Comparison of ENCODE assay signal across 8 cellular contexts in the genomic region with DNA sequence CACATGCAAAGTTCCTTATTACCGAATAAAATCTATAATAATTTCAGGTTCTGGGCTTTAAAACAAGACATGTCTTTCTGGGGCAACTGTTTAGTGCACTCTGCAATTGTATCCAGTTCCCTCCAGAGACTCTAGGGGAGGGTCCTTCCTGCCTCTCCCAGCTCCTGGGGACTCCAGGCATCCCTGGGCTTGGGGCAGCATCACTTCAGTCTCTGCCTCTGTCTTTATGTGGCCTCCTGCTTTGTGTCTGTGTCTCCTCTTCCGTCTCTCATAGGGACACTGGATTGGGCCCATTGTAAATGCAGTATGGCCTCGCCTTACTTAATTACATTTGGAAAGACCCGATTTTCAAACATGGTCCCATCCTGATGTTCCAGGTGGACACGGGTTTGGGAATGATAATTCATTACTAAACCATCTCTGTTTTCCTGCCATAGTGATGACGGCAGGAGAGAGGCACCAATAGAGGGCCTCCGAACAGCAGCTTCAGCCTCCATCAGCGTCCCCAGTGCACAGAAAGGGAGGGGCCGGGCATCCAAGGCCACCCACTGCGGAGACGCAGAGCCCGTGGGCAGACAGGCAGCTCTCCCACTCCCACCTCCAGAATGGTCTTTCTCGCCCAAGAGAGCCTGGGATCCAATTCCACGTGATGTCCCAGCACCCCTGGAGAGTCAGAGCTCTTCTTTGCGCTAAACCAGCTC. TPM values are rescaled to one million over a fixed set of nuclear protein-coding genes. Genes with fewer than 3 reads are reported as not detected.
DNase-seq lines count a peak whose midpoint lies in the region; ATAC-seq and TF ChIP-seq lines count a peak whose summit lies in the region.
"Had no signal": no experiment of that assay in that cellular context is flagged by ENCODE, and none has a peak within 500 bp of the region (broad histone marks: within the 10 kb centered on the region; RNA-seq: fewer than 3 reads in every experiment).

No MANE protein-coding gene starts in this region.

- no peak overlapping the region for H3K4me3 ChIP-seq in coronary artery
- H3K4me3 ChIP-seq in spleen, result peak overlapping the region in 1 of 8 donors; percentile 1
- H3K4me3 ChIP-seq: ovary had no signal

- H3K4ac ChIP-seq in H9 (ENCODE audit: low read depth, low read length), result no peak overlapping the region

- no peak overlapping the region for H3K4me2 ChIP-seq in H9 (ENCODE audit: insufficient read depth, insufficient read length, low read length)

- no peaks in the 10 kb centered on the region; the same call in 1 of the 2 replicates for H3K27me3 ChIP-seq in H9 (ENCODE audit: insufficient read depth, low read length)
- H3K27me3 ChIP-seq in spleen (replicated peaks in 1 of 7), result no peaks in the 10 kb centered on the region
- H3K27me3 ChIP-seq: ovary had no signal

- H2AK5ac ChIP-seq in H9 (ENCODE audit: insufficient read length, low read length), result no peak overlapping the region

- H3K18ac ChIP-seq in H9 (ENCODE audit: insufficient read length, low read depth, low read length), result no peak overlapping the region

- no peaks in the 10 kb centered on the region for H3K36me3 Mint-ChIP-seq in H9 (ENCODE audit: insufficient read depth in 1 of 3, low read depth in 3 of 3)
- H3K36me3 Mint-ChIP-seq in T-helper 17 cell (ENCODE audit: low read depth), result peaks cover 5% of the 10 kb centered on the region

- H3K27ac Mint-ChIP-seq in H9, result no peak overlapping the region
- H3K27ac Mint-ChIP-seq in T-helper 17 cell, result no peak overlapping the region

- no peak overlapping the region for H3T11ph ChIP-seq in H9 (ENCODE audit: low read length)

- H3K27ac ChIP-seq in H9 (ENCODE audit: insufficient read length, low read depth, low read length), result no peak overlapping the region
- no peak overlapping the region for H3K27ac ChIP-seq in coronary artery
- H3K27ac ChIP-seq in spleen, result peak overlapping the region in 7 of 8 donors; percentile 31 to 90 (median 71)
- H3K27ac ChIP-seq: ovary had no signal

- H3K23me2 ChIP-seq in H9 (ENCODE audit: insufficient read length, low read depth, low read length, poor library complexity, severe bottlenecking), result no peaks in the 10 kb centered on the region

- H2AFZ ChIP-seq in H9 (ENCODE audit: low read length), result no peak overlapping the region

- no peaks in the 10 kb centered on the region for H3K79me2 ChIP-seq in H9 (ENCODE audit: insufficient read depth, low read length)

- peak; percentile 22 for DNase-seq in H9
- no peak for DNase-seq in T-helper 17 cell
- peak; percentile 40 for DNase-seq in coronary artery (ENCODE audit: low spot score)
- DNase-seq in spleen, result peak; percentile 25
- DNase-seq in NCI-H774 (lab: John Stamatoyannopoulos, UW), result no peak
- DNase-seq in NCI-H2029 (lab: John Stamatoyannopoulos, UW), result no peak

- H3K4me1 ChIP-seq in H9 (ENCODE audit: insufficient read depth, low read length), result no peaks in the 10 kb centered on the region
- peaks cover 20 to 64% (median 63%) of the 10 kb centered on the region in 6 donors for H3K4me1 ChIP-seq in spleen

- H4K5ac ChIP-seq in H9 (ENCODE audit: insufficient read length, low read depth, low read length), result no peak overlapping the region

- H3K4me1 Mint-ChIP-seq in H9, result peaks cover 6% of the 10 kb centered on the region in 2 experiments
- H3K4me1 Mint-ChIP-seq in T-helper 17 cell, result peaks cover 49% of the 10 kb centered on the region

- no peaks in the 10 kb centered on the region; a peak in 1 of 5 replicates for H3K9me3 Mint-ChIP-seq in H9

- no peak overlapping the region for H4K8ac ChIP-seq in H9 (replicated peaks; ENCODE audit: insufficient read length, low read depth, low read length)

- H3K9me3 ChIP-seq in H9 (ENCODE audit: control insufficient read depth, low read depth, low read length), result no peaks in the 10 kb centered on the region
- H3K9me3 ChIP-seq in T-helper 17 cell (ENCODE audit: control insufficient read depth, low read length, poor library complexity, severe bottlenecking), result no peaks in the 10 kb centered on the region
- no peaks in the 10 kb centered on the region for H3K9me3 ChIP-seq in spleen
- H3K9me3 ChIP-seq: ovary had no signal

- no peak for TF ChIP-seq CTCF in H9 (conservative IDR thresholded peaks at IDR 0.05)
- TF ChIP-seq CTCF in coronary artery (IDR thresholded peaks at IDR 0.05), result no peak
- no peak for TF ChIP-seq CTCF in spleen (IDR thresholded peaks at IDR 0.05 in 8 of 11, conservative IDR thresholded peaks at IDR 0.05 in 3 of 11)

- H2BK120ac ChIP-seq in H9 (ENCODE audit: low read depth, low read length, poor library complexity, severe bottlenecking), result no peak overlapping the region

- H3K23ac ChIP-seq in H9 (ENCODE audit: insufficient read length, low read depth, low read length), result no peak overlapping the region

- no peak overlapping the region for H2BK12ac ChIP-seq in H9 (ENCODE audit: insufficient read length, low read depth, low read length)

- H3K36me3 ChIP-seq in spleen, result peaks cover 0 to 35% (median 14%) of the 10 kb centered on the region in 6 donors
- H3K36me3 ChIP-seq: ovary had no signal

- no peak overlapping the region for H4K91ac ChIP-seq in H9 (ENCODE audit: insufficient read length, low read depth, low read length)

- H4K20me1 ChIP-seq in H9 (ENCODE audit: control insufficient read depth, insufficient read depth, insufficient read length), result no peaks in the 10 kb centered on the region

- WGBS in H9 (ENCODE audit: extremely low coverage, insufficient read length, low lambda C conversion rate), result no CpG with 5 or more reads among the region's 15 CpGs
- WGBS in spleen, 5 donors, result 82 to 90% (median 84%) methylated on average over 14 to 15 of the region's 15 CpGs

- no peak overlapping the region for H3K9ac ChIP-seq in H9 (ENCODE audit: extremely low read depth, insufficient read length, low read length)

- TF ChIP-seq POLR2A in spleen (IDR thresholded peaks at IDR 0.05), result no peak

- H3K27me3 Mint-ChIP-seq in H9 (ENCODE audit: low read depth) (peaks cover 8% of the 10 kb centered on the region), T-helper 17 cell (no peaks in the 10 kb centered on the region)

- no peaks in the 10 kb centered on the region for H3K79me1 ChIP-seq in H9 (ENCODE audit: insufficient read depth, low read depth, low read length, poor library complexity, severe bottlenecking)

- H2BK5ac ChIP-seq in H9 (ENCODE audit: insufficient read length, low read length), result no peak overlapping the region

- H2BK15ac ChIP-seq in H9 (ENCODE audit: low read depth, low read length), result no peak overlapping the region

- ATAC-seq in T-helper 17 cell (no peak), GM19397 (IDR thresholded peaks at IDR 0.05; ENCODE audit: unreplicated experiment) (no peak)

- H3K4me3 Mint-ChIP-seq in H9, result no peak overlapping the region
- H3K4me3 Mint-ChIP-seq in T-helper 17 cell, result peak overlapping the region; percentile 90

- intact Hi-C loops in spleen (cut with DNase I; ENCODE audit: low total_unique reads), result loop anchor here (10.0 kb wide), 1 partner anchor 71 kb away; the partner anchor contains the start of gene P2RY8

- no peak overlapping the region for H2BK20ac ChIP-seq in H9 (ENCODE audit: low read depth, low read length, poor library complexity, severe bottlenecking)

- no peak overlapping the region for H3K56ac ChIP-seq in H9 (ENCODE audit: insufficient read length, low read depth, low read length)

- H3K14ac ChIP-seq in H9 (ENCODE audit: insufficient read depth, low read length), result no peak overlapping the region

RNA-seq across cellular contexts. Expression of gene ASMTL, which starts 11.0 kb away (rescaled TPM):
- total RNA-seq in H9 (2021) (59.8 and 64.2 TPM in 2 replicates), T-helper 17 cell (10 to 100 TPM; 33.8 to 34.6 TPM), spleen (10 to 100 TPM; 21.3 to 35.5 (median 27.9) TPM)
- polyA plus RNA-seq in spleen, result 10 to 100 TPM; 25.0 to 28.8 (median 26.6) TPM

Comparison
In these comparisons a context has a peak if more than half of its experiments do, and no peak if none do; other contexts are left out.
1. DNase-seq: peak in H9 (single experiment), coronary artery (single experiment) and spleen (single experiment); none in T-helper 17 cell (0 of 3), NCI-H774 (single experiment) and NCI-H2029 (single experiment).
2. H3K27ac ChIP-seq: peak in spleen (7 of 8); none in H9 (single experiment) and coronary artery (0 of 2).